In the genomic region with DNA sequence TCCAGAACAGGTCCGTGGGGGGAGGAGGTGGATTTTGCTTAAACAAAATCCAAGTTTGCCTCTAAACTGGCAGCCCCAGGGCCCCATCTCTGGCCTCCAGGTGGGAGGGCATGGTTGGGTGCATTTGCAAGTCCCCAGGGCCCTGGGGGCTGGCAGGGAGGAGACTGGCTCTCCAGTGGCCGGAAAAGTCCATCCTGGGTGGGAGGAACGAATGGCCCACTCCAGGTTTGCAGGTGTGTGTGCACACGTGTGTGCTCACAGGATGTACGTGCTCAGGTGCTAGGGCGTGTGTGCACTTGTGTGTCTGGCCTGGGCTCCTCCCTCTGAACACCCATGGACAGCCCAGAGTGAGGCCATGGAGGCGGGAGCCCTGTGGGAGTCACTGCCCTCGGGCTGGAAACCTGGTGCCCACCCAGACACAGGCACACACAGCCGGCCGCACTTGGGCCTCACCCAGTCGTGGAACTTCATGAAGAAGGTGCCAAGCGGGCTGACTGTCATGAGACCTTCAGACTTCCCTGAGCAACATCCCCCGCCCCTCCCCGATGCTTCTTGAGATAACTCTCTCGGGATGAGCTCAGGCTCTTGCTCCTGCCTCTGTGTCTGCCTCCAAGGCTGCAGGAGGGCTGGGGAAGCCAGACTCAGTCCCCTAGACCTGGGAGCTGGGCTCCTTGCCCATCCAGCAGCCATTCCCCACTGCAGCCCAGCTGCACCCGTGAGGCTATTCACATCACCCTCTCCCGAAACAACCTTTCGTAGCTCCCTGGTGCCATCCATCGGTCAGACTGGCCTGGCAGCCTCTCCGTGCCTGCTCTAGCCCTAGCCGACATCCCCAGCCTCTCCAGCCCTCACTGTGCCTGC, we compare ENCODE assay signal across 1 cellular context.
TF ChIP-seq lines count a peak whose summit lies in the region.

No MANE protein-coding gene starts in this region.

TF ChIP-seq in HEK293, 187 proteins besides CTCF, POLR2A, EP300 and RAD21 (continued from another document):
- TF ChIP-seq, protein P1, sequence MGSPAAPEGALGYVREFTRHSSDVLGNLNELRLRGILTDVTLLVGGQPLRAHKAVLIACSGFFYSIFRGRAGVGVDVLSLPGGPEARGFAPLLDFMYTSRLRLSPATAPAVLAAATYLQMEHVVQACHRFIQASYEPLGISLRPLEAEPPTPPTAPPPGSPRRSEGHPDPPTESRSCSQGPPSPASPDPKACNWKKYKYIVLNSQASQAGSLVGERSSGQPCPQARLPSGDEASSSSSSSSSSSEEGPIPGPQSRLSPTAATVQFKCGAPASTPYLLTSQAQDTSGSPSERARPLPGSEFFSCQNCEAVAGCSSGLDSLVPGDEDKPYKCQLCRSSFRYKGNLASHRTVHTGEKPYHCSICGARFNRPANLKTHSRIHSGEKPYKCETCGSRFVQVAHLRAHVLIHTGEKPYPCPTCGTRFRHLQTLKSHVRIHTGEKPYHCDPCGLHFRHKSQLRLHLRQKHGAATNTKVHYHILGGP (tag by site-specific recombination; IDR thresholded peaks at IDR 0.05) = no peak
- no peak for TF ChIP-seq ZNF394 (tag by site-specific recombination; IDR thresholded peaks at IDR 0.05; ENCODE audit: borderline replicate concordance)
- peak; percentile 20; the same call in 1 of the 2 replicates for TF ChIP-seq GLIS2 (tag by site-specific recombination; IDR thresholded peaks at IDR 0.05)
- TF ChIP-seq ZSCAN16 (tag by site-specific recombination; IDR thresholded peaks at IDR 0.05) = no peak
- 0 out of 2 replicates have a peak, but pooled peaks have one; percentile 43 for TF ChIP-seq GLIS1 (tag by site-specific recombination; IDR thresholded peaks at IDR 0.05)
- TF ChIP-seq, protein P2, sequence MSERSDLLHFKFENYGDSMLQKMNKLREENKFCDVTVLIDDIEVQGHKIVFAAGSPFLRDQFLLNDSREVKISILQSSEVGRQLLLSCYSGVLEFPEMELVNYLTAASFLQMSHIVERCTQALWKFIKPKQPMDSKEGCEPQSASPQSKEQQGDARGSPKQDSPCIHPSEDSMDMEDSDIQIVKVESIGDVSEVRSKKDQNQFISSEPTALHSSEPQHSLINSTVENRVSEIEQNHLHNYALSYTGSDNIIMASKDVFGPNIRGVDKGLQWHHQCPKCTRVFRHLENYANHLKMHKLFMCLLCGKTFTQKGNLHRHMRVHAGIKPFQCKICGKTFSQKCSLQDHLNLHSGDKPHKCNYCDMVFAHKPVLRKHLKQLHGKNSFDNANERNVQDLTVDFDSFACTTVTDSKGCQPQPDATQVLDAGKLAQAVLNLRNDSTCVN (tag by site-specific recombination; optimal IDR thresholded peaks at IDR 0.05) = no peak
- TF ChIP-seq ZNF37A (tag by site-specific recombination; IDR thresholded peaks at IDR 0.05) = no peak
- no peak for TF ChIP-seq ZBTB7A (tag by site-specific recombination; IDR thresholded peaks at IDR 0.05; ENCODE audit: low read depth)
- TF ChIP-seq, protein P3, sequence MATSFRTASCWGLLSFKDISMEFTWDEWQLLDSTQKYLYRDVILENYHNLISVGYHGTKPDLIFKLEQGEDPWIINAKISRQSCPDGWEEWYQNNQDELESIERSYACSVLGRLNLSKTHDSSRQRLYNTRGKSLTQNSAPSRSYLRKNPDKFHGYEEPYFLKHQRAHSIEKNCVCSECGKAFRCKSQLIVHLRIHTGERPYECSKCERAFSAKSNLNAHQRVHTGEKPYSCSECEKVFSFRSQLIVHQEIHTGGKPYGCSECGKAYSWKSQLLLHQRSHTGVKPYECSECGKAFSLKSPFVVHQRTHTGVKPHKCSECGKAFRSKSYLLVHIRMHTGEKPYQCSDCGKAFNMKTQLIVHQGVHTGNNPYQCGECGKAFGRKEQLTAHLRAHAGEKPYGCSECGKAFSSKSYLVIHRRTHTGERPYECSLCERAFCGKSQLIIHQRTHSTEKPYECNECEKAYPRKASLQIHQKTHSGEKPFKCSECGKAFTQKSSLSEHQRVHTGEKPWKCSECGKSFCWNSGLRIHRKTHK (tag by site-specific recombination; IDR thresholded peaks at IDR 0.05) = no peak
- TF ChIP-seq ZNF335 (tag by site-specific recombination; conservative IDR thresholded peaks at IDR 0.05) = no peak; the same call in 1 of the 2 replicates
- no peak for TF ChIP-seq KLF7 (tag by site-specific recombination; IDR thresholded peaks at IDR 0.05; ENCODE audit: borderline replicate concordance)
- peak; percentile 68; the same call in 1 of the 2 replicates for TF ChIP-seq EGR2 (tag by site-specific recombination; IDR thresholded peaks at IDR 0.05; ENCODE audit: low read depth)
- no peak for TF ChIP-seq ZNF791 (tag by site-specific recombination; IDR thresholded peaks at IDR 0.05)
- TF ChIP-seq ZNF501 (tag by site-specific recombination; IDR thresholded peaks at IDR 0.05) = no peak
- TF ChIP-seq ZNF155 (tag by site-specific recombination; IDR thresholded peaks at IDR 0.05) = no peak
- TF ChIP-seq ZBTB17 (tag by site-specific recombination; IDR thresholded peaks at IDR 0.05) = peak; percentile 73
- TF ChIP-seq ZNF324 (tag by site-specific recombination; IDR thresholded peaks at IDR 0.05) = no peak
- TF ChIP-seq, protein P4, sequence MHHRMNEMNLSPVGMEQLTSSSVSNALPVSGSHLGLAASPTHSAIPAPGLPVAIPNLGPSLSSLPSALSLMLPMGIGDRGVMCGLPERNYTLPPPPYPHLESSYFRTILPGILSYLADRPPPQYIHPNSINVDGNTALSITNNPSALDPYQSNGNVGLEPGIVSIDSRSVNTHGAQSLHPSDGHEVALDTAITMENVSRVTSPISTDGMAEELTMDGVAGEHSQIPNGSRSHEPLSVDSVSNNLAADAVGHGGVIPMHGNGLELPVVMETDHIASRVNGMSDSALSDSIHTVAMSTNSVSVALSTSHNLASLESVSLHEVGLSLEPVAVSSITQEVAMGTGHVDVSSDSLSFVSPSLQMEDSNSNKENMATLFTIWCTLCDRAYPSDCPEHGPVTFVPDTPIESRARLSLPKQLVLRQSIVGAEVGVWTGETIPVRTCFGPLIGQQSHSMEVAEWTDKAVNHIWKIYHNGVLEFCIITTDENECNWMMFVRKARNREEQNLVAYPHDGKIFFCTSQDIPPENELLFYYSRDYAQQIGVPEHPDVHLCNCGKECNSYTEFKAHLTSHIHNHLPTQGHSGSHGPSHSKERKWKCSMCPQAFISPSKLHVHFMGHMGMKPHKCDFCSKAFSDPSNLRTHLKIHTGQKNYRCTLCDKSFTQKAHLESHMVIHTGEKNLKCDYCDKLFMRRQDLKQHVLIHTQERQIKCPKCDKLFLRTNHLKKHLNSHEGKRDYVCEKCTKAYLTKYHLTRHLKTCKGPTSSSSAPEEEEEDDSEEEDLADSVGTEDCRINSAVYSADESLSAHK (tag by site-specific recombination; IDR thresholded peaks at IDR 0.05) = no peak
- TF ChIP-seq, protein P5, sequence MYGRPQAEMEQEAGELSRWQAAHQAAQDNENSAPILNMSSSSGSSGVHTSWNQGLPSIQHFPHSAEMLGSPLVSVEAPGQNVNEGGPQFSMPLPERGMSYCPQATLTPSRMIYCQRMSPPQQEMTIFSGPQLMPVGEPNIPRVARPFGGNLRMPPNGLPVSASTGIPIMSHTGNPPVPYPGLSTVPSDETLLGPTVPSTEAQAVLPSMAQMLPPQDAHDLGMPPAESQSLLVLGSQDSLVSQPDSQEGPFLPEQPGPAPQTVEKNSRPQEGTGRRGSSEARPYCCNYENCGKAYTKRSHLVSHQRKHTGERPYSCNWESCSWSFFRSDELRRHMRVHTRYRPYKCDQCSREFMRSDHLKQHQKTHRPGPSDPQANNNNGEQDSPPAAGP (tag by site-specific recombination; IDR thresholded peaks at IDR 0.05) = peak; percentile 75; the same call in 1 of the 2 replicates
- no peak for TF ChIP-seq ZNF202 (tag by site-specific recombination; IDR thresholded peaks at IDR 0.05; ENCODE audit: borderline replicate concordance)
- TF ChIP-seq, protein P6, sequence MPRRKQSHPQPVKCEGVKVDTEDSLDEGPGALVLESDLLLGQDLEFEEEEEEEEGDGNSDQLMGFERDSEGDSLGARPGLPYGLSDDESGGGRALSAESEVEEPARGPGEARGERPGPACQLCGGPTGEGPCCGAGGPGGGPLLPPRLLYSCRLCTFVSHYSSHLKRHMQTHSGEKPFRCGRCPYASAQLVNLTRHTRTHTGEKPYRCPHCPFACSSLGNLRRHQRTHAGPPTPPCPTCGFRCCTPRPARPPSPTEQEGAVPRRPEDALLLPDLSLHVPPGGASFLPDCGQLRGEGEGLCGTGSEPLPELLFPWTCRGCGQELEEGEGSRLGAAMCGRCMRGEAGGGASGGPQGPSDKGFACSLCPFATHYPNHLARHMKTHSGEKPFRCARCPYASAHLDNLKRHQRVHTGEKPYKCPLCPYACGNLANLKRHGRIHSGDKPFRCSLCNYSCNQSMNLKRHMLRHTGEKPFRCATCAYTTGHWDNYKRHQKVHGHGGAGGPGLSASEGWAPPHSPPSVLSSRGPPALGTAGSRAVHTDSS (tag by site-specific recombination; IDR thresholded peaks at IDR 0.05) = no peak
- TF ChIP-seq, protein P7, sequence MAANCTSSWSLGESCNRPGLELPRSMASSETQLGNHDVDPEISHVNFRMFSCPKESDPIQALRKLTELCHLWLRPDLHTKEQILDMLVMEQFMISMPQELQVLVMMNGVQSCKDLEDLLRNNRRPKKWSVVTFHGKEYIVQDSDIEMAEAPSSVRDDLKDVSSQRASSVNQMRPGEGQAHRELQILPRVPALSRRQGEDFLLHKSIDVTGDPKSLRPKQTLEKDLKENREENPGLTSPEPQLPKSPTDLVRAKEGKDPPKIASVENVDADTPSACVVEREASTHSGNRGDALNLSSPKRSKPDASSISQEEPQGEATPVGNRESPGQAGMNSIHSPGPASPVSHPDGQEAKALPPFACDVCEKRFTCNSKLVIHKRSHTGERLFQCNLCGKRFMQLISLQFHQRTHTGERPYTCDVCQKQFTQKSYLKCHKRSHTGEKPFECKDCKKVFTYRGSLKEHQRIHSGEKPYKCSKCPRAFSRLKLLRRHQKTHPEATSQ (tag by site-specific recombination; IDR thresholded peaks at IDR 0.05) = peak; percentile 16; the same call in 1 of the 2 replicates
- TF ChIP-seq ZNF391 (tag by site-specific recombination; IDR thresholded peaks at IDR 0.05; ENCODE audit: borderline replicate concordance, low read depth) = no peak
- TF ChIP-seq GFI1B (tag by site-specific recombination; IDR thresholded peaks at IDR 0.05) = no peak
- no peak for TF ChIP-seq ZFP69B (tag by site-specific recombination; IDR thresholded peaks at IDR 0.05)
- no peak for TF ChIP-seq TRIM28 (IDR thresholded peaks at IDR 0.05; ENCODE audit: borderline replicate concordance, low read length)
- TF ChIP-seq ZNF341 (tag by site-specific recombination; IDR thresholded peaks at IDR 0.05; ENCODE audit: low read depth) = 0 out of 2 replicates have a peak, but pooled peaks have one; percentile 5
- TF ChIP-seq, protein P8, sequence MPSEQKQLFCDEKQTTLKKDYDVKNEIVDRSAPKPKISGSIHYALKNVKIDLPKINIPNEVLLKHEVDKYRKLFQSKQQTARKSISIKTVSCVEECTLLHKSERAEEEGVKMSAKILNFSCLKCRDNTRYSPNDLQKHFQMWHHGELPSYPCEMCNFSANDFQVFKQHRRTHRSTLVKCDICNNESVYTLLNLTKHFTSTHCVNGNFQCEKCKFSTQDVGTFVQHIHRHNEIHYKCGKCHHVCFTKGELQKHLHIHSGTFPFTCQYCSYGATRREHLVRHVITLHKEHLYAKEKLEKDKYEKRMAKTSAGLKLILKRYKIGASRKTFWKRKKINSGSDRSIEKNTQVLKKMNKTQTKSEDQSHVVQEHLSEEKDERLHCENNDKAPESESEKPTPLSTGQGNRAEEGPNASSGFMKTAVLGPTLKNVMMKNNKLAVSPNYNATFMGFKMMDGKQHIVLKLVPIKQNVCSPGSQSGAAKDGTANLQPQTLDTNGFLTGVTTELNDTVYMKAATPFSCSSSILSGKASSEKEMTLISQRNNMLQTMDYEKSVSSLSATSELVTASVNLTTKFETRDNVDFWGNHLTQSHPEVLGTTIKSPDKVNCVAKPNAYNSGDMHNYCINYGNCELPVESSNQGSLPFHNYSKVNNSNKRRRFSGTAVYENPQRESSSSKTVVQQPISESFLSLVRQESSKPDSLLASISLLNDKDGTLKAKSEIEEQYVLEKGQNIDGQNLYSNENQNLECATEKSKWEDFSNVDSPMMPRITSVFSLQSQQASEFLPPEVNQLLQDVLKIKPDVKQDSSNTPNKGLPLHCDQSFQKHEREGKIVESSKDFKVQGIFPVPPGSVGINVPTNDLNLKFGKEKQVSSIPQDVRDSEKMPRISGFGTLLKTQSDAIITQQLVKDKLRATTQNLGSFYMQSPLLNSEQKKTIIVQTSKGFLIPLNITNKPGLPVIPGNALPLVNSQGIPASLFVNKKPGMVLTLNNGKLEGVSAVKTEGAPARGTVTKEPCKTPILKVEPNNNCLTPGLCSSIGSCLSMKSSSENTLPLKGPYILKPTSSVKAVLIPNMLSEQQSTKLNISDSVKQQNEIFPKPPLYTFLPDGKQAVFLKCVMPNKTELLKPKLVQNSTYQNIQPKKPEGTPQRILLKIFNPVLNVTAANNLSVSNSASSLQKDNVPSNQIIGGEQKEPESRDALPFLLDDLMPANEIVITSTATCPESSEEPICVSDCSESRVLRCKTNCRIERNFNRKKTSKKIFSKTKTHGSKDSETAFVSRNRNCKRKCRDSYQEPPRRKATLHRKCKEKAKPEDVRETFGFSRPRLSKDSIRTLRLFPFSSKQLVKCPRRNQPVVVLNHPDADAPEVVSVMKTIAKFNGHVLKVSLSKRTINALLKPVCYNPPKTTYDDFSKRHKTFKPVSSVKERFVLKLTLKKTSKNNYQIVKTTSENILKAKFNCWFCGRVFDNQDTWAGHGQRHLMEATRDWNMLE (tag by site-specific recombination; conservative IDR thresholded peaks at IDR 0.05; ENCODE audit: low read depth) = no peak
- TF ChIP-seq ZNF830 (tag by site-specific recombination; IDR thresholded peaks at IDR 0.05; ENCODE audit: low read depth) = no peak
- peak; percentile 50; the same call in 1 of the 2 replicates for TF ChIP-seq SP3 (tag by site-specific recombination; IDR thresholded peaks at IDR 0.05)
- no peak for TF ChIP-seq GLI2 (tag by site-specific recombination; IDR thresholded peaks at IDR 0.05; ENCODE audit: borderline replicate concordance, low read depth)
- peak; percentile 51 for TF ChIP-seq WT1 (tag by site-specific recombination; IDR thresholded peaks at IDR 0.05)
- TF ChIP-seq ZFHX2 (tag by site-specific recombination; conservative IDR thresholded peaks at IDR 0.05) = peak; percentile 76; the same call in 1 of the 2 replicates
- TF ChIP-seq ZNF16 (tag by site-specific recombination; IDR thresholded peaks at IDR 0.05; ENCODE audit: low read depth) = peak; percentile 83
- no peak for TF ChIP-seq ZNF174 (tag by site-specific recombination; IDR thresholded peaks at IDR 0.05)
- TF ChIP-seq ZNF416 (tag by site-specific recombination; IDR thresholded peaks at IDR 0.05) = no peak
